Comparison of ENCODE assay signal across 9 cellular contexts in genomic region chr3:169813757-169814517, GRCh38. TPM values are rescaled to one million over a fixed set of nuclear protein-coding genes. Genes with fewer than 3 reads are reported as not detected.
DNase-seq lines count a peak whose midpoint lies in the region; ATAC-seq and TF ChIP-seq lines count a peak whose summit lies in the region.
"Had no signal": no experiment of that assay in that cellular context is flagged by ENCODE, and none has a peak within 500 bp of the region (broad histone marks: within the 10 kb centered on the region; RNA-seq: fewer than 3 reads in every experiment).

No MANE protein-coding gene starts in this region.

- peaks cover 19 to 21% (median 20%) of the 10 kb centered on the region in 3 donors for H3K4me1 Mint-ChIP-seq in IgD-negative memory B cell
- peaks cover 23% of the 10 kb centered on the region for H3K4me1 Mint-ChIP-seq in activated naive CD8-positive, alpha-beta T cell treated with anti-CD3 and anti-CD28 coated beads, Interleukin-2, amount 10 ng/mL, durations not matched to agents 7 days and 5 days

- POLR2A ChIA-PET in activated naive CD8-positive, alpha-beta T cell treated with anti-CD3 and anti-CD28 coated beads, Interleukin-2, amount 10 ng/mL, durations not matched to agents 7 days and 5 days (lab: Charles Lee) = interaction anchor here (1.5 to 6.3 kb wide), 2 partner anchors 41 to 49 kb away, joined by 3 to 50 read pairs; partner anchors contain the start of genes MYNN and TERC

- peak; percentile 84 for DNase-seq in DMS79 (lab: John Stamatoyannopoulos, UW)
- DNase-seq in SKM-1 (lab: John Stamatoyannopoulos, UW; ENCODE audit: unreplicated experiment) = peak; percentile 67
- DNase-seq in activated naive CD8-positive, alpha-beta T cell treated with anti-CD3 and anti-CD28 coated beads, Interleukin-2, amount 10 ng/mL, durations not matched to agents 7 days and 5 days = peak; percentile 74
- peak; percentile 60 to 77 for DNase-seq in left lung
- DNase-seq in stimulated activated CD8-positive, alpha-beta memory T cell treated with anti-CD3 and anti-CD28 coated beads, Interleukin-2, amount 100 ng/mL, for 1 hour (ENCODE audit: low read depth in 2 of 2) = peak; percentile 37 to 45
- DNase-seq in T1000 (lab: John Stamatoyannopoulos, UW) = no peak

- no peaks in the 10 kb centered on the region for H3K36me3 Mint-ChIP-seq in IgD-negative memory B cell
- peaks cover 9% of the 10 kb centered on the region for H3K36me3 Mint-ChIP-seq in activated naive CD8-positive, alpha-beta T cell treated with anti-CD3 and anti-CD28 coated beads, Interleukin-2, amount 10 ng/mL, durations not matched to agents 7 days and 5 days

- H3K4me1 ChIP-seq in left lung = peaks cover 8 to 23% of the 10 kb centered on the region in 2 donors

- peaks cover 0 to 6% of the 10 kb centered on the region in 2 donors for H3K27me3 ChIP-seq in left lung
- H3K27me3 ChIP-seq: adrenal gland had no signal

- H3K27me3 Mint-ChIP-seq in IgD-negative memory B cell = no peaks in the 10 kb centered on the region
- H3K27me3 Mint-ChIP-seq in activated naive CD8-positive, alpha-beta T cell treated with anti-CD3 and anti-CD28 coated beads, Interleukin-2, amount 10 ng/mL, durations not matched to agents 7 days and 5 days = peaks cover 8% of the 10 kb centered on the region

- H3K4me3 Mint-ChIP-seq in IgD-negative memory B cell = peak overlapping the region; percentile 82 to 94 (median 90)
- H3K4me3 Mint-ChIP-seq in activated naive CD8-positive, alpha-beta T cell treated with anti-CD3 and anti-CD28 coated beads, Interleukin-2, amount 10 ng/mL, durations not matched to agents 7 days and 5 days = peak overlapping the region; percentile 86

- peak; percentile 84 for ATAC-seq in GM21381 (IDR thresholded peaks at IDR 0.05; ENCODE audit: unreplicated experiment)
- peak; percentile 75 for ATAC-seq in activated naive CD8-positive, alpha-beta T cell treated with anti-CD3 and anti-CD28 coated beads, Interleukin-2, amount 10 ng/mL, durations not matched to agents 7 days and 5 days (ENCODE audit: low read depth)
- peak; percentile 41 for ATAC-seq in left lung

- peak overlapping the region; percentile 12 to 90 (median 30) for H3K27ac Mint-ChIP-seq in IgD-negative memory B cell
- H3K27ac Mint-ChIP-seq in activated naive CD8-positive, alpha-beta T cell treated with anti-CD3 and anti-CD28 coated beads, Interleukin-2, amount 10 ng/mL, durations not matched to agents 7 days and 5 days = peak overlapping the region; percentile 91

- H3K9me3 Mint-ChIP-seq in IgD-negative memory B cell = peaks cover 0 to 10% (median 0%) of the 10 kb centered on the region in 3 donors
- H3K9me3 Mint-ChIP-seq in activated naive CD8-positive, alpha-beta T cell treated with anti-CD3 and anti-CD28 coated beads, Interleukin-2, amount 10 ng/mL, durations not matched to agents 7 days and 5 days = peaks cover 7% of the 10 kb centered on the region

- H3K27ac ChIP-seq in left lung = no peak overlapping the region
- H3K27ac ChIP-seq: adrenal gland had no signal

- no peaks in the 10 kb centered on the region for H3K36me3 ChIP-seq in left lung
- H3K36me3 ChIP-seq: adrenal gland had no signal

- intact Hi-C loops in left lung (cut with DNase I) = no loop called here

- TF ChIP-seq CTCF in left lung (IDR thresholded peaks at IDR 0.05) = peak in 1 of 2 donors; percentile 24

- peaks cover 0 to 9% of the 10 kb centered on the region in 2 donors for H3K9me3 ChIP-seq in left lung

- H3K4me3 ChIP-seq in left lung = peak overlapping the region; percentile 43 to 62

RNA-seq across cellular contexts. Expression of gene LRRC34, which starts 1.2 kb away (rescaled TPM):
- polyA plus RNA-seq in IgD-negative memory B cell = 0.60 TPM
- 1 to 10 TPM; 6.9 to 8.1 TPM for total RNA-seq in activated naive CD8-positive, alpha-beta T cell treated with anti-CD3 and anti-CD28 coated beads, Interleukin-2, amount 10 ng/mL, durations not matched to agents 7 days and 5 days
- 1 to 10 TPM; 2.4 to 5.2 TPM for total RNA-seq in left lung

RNA-seq across cellular contexts. Expression of gene LRRIQ4, which starts 1.3 kb away (rescaled TPM):
- polyA plus RNA-seq in IgD-negative memory B cell = not detected
- total RNA-seq in activated naive CD8-positive, alpha-beta T cell treated with anti-CD3 and anti-CD28 coated beads, Interleukin-2, amount 10 ng/mL, durations not matched to agents 7 days and 5 days = under 1 TPM; 0.22 to 0.23 TPM
- total RNA-seq in left lung = under 1 TPM; 0.12 to 0.18 TPM

RNA-seq across cellular contexts. Expression of gene MYNN, which starts 40.7 kb away (rescaled TPM):
- 15.2 TPM for polyA plus RNA-seq in IgD-negative memory B cell
- 10 to 100 TPM; 17.9 to 19.1 TPM for total RNA-seq in activated naive CD8-positive, alpha-beta T cell treated with anti-CD3 and anti-CD28 coated beads, Interleukin-2, amount 10 ng/mL, durations not matched to agents 7 days and 5 days
- 10 to 100 TPM; 13.1 to 15.4 TPM for total RNA-seq in left lung

RNA-seq across cellular contexts. Expression of gene ACTRT3, which starts 44.6 kb away (rescaled TPM):
- 0.20 TPM for polyA plus RNA-seq in IgD-negative memory B cell
- under 1 TPM; 0.28 to 0.44 TPM for total RNA-seq in activated naive CD8-positive, alpha-beta T cell treated with anti-CD3 and anti-CD28 coated beads, Interleukin-2, amount 10 ng/mL, durations not matched to agents 7 days and 5 days
- 1 to 10 TPM; 2.1 to 2.6 TPM for total RNA-seq in left lung

RNA-seq across cellular contexts. Expression of gene TERC, which starts 49.1 kb away (rescaled TPM):
- polyA plus RNA-seq in IgD-negative memory B cell = 0.78 TPM
- total RNA-seq in activated naive CD8-positive, alpha-beta T cell treated with anti-CD3 and anti-CD28 coated beads, Interleukin-2, amount 10 ng/mL, durations not matched to agents 7 days and 5 days = 10 to 100 TPM in 1 of 2 experiments, 1 to 10 TPM in 1; 7.3 to 10.9 TPM
- total RNA-seq in left lung = 1 to 10 TPM; 4.0 to 8.0 TPM
- polyA plus RNA-seq: adrenal gland had no signal
